ENCODE assay signal across 1 cellular context in the genomic region with DNA sequence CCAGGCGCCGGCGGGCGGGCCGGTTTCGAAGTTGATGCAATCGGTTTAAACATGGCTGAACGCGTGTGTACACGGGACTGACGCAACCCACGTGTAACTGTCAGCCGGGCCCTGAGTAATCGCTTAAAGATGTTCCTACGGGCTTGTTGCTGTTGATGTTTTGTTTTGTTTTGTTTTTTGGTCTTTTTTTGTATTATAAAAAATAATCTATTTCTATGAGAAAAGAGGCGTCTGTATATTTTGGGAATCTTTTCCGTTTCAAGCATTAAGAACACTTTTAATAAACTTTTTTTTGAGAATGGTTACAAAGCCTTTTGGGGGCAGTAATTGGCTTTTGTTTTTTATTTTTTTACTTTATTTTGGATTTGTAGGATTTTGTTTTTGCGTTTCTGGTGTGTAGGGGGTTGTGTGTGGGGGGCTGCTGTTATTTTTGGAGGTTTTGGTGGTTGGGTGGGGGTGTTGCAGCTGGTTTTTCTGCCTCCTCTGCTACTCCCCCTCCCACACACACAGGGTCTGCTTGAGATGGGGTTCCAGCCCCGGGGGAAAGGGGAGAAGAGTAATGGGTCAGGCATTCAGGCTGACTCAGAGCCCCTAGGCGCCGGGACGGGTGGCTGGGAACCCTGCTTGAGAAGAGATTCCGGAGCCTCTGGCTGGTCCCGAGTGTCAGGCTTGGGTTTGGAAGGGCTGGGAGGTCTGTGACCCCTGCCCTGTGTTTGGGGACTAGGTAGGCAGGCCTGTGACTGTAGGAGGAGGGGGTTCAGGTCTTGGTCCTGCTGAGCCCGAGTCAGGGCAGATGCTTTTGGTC.
TF ChIP-seq lines count a peak whose summit lies in the region.

No MANE protein-coding gene starts in this region.

TF ChIP-seq in WTC11, 78 proteins besides CTCF, POLR2A, EP300 and RAD21 (continued from another document):
- TF ChIP-seq, protein P1, sequence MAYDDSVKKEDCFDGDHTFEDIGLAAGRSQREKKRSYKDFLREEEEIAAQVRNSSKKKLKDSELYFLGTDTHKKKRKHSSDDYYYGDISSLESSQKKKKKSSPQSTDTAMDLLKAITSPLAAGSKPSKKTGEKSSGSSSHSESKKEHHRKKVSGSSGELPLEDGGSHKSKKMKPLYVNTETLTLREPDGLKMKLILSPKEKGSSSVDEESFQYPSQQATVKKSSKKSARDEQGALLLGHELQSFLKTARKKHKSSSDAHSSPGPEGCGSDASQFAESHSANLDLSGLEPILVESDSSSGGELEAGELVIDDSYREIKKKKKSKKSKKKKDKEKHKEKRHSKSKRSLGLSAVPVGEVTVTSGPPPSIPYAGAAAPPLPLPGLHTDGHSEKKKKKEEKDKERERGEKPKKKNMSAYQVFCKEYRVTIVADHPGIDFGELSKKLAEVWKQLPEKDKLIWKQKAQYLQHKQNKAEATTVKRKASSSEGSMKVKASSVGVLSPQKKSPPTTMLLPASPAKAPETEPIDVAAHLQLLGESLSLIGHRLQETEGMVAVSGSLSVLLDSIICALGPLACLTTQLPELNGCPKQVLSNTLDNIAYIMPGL (CRISPR knock-in tag; IDR thresholded peaks at IDR 0.05), result no peak
- TF ChIP-seq ZNF281 (CRISPR knock-in tag; IDR thresholded peaks at IDR 0.05) (no peak), FOXK1 (CRISPR knock-in tag; IDR thresholded peaks at IDR 0.05) (peak; percentile 36; the same call in 1 of the 2 replicates)
- TF ChIP-seq, protein P2, sequence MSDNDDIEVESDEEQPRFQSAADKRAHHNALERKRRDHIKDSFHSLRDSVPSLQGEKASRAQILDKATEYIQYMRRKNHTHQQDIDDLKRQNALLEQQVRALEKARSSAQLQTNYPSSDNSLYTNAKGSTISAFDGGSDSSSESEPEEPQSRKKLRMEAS (CRISPR knock-in tag; IDR thresholded peaks at IDR 0.05), result peak; percentile 55; the same call in 1 of the 2 replicates
